4 cellular contexts compared by ENCODE assay signal in the genomic region with DNA sequence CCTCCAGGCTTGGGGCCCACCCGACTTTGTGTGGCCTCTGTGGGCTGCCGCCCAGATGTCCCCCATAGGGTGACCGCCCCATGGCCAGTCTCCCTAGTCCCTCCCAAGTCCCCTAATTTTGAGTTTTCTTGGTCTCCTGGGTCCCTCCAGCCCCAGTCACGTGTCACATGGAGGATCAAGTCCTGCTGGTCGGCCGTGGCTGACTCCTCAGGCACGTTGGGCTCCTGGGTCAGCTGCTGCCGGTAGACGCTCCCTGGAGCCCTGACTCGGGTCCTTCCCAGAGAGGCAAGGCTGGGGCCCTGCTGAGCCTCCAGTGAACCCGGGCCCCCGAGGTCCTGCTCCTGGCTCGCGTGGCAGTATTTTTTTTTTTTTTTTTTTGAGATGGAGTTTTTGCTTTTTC. TPM values are rescaled to one million over a fixed set of nuclear protein-coding genes. Genes with fewer than 3 reads are reported as not detected.
"Had no signal": no experiment of that assay in that cellular context is flagged by ENCODE, and none has a peak within 500 bp of the region (broad histone marks: within the 10 kb centered on the region; RNA-seq: fewer than 3 reads in every experiment).

No MANE protein-coding gene starts in this region.

RNA-seq across cellular contexts. Expression of a gene that starts 10.2 kb away (rescaled TPM):
- total RNA-seq: endothelial cell of umbilical vein, frontal cortex, glomerular endothelial cell had no signal
- polyA plus RNA-seq: fibroblast of lung had no signal

RNA-seq across cellular contexts. Expression of a gene that starts 38.6 kb away (rescaled TPM):
- total RNA-seq: glomerular endothelial cell had no signal
